8 cellular contexts compared by ENCODE assay signal in the genomic region with DNA sequence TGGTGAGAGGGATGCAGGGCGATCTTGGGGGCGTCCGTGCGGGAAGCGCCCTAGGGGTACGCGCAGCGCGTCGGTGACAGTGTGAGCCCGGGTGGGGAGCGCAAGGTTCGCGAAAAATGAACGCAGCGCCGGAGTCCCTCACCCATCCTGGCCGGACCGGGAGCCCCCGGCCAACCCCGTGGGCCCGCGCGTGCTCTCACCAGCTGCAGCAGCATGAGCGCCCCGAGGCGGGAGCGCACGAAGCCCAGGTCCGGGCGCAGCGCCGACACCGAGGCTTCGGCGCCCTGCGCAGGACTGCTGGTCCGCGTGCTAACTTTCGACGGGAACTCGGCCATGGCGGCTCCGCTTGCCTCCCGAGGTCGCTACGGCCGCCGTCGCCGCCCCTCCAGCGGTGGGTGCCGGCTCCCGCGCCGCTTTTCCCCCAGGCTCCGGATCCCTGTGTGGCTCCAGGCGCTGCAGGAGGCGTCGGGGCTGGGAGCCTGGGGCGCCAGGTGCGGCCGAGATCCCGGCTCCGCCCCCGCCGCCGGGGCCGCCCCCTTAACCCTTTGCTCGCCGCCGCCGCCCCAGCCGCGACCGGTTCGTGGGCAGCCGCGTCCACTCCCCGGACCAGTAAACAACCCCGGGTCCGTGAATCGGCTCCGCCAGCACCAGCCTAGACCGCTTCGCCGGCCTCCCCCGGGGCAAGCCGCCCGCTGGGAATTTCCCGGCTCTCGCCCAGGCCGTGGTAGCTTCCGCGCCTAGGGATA. TPM values are rescaled to one million over a fixed set of nuclear protein-coding genes. Genes with fewer than 3 reads are reported as not detected.
A peak's percentile ranks its signal among the peaks of the same experiment; 100 is the strongest.
DNase-seq lines count a peak whose midpoint lies in the region; ATAC-seq and TF ChIP-seq lines count a peak whose summit lies in the region.

A gene with protein sequence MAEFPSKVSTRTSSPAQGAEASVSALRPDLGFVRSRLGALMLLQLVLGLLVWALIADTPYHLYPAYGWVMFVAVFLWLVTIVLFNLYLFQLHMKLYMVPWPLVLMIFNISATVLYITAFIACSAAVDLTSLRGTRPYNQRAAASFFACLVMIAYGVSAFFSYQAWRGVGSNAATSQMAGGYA (minus strand): TSS at position 467 of the 746 bp plus-strand sequence. CDS start 132 bp downstream, at position 335.

- no peak within 1 kb of the TSS for H2BK15ac ChIP-seq in IMR-90 (ENCODE audit: low read depth, low read length)

- H3K4me1 ChIP-seq in IMR-90 (ENCODE audit: control insufficient read depth, insufficient read depth, low read length) = no peaks in the 10 kb centered on the region

- H3K27me3 ChIP-seq in IMR-90 (ENCODE audit: control insufficient read depth, insufficient read depth, low read length) = peaks cover 54% of the 10 kb centered on the region

- no peak within 1 kb of the TSS for H2BK5ac ChIP-seq in IMR-90 (ENCODE audit: low read depth, low read length, poor library complexity, severe bottlenecking)

- no peak within 1 kb of the TSS for H3K27ac ChIP-seq in IMR-90 (ENCODE audit: insufficient read depth, low read length)

- H3K56ac ChIP-seq in IMR-90 (ENCODE audit: extremely low read depth, insufficient read depth, low read length) = no peak within 1 kb of the TSS

- in situ Hi-C loops in IMR-90 (cut with MboI; ENCODE audit: low sequenced_read_pairs) = no loop called here

- H3K27ac Mint-ChIP-seq in activated CD4-positive, alpha-beta memory T cell treated with anti-CD3 and anti-CD28 coated beads for 36 hours = no peak within 1 kb of the TSS

- H3K4me3 Mint-ChIP-seq in activated CD4-positive, alpha-beta memory T cell treated with anti-CD3 and anti-CD28 coated beads for 36 hours = peak within 1 kb of the TSS; percentile 67

- dilution Hi-C loops in IMR-90 (cut with HindIII; ENCODE audit: low sequenced_read_pairs, unreplicated experiment) = no loop called here

- no peak within 1 kb of the TSS for H4K8ac ChIP-seq in IMR-90 (ENCODE audit: low read depth in 2 of 2, low read length in 2 of 2)

- peaks cover 3% of the 10 kb centered on the region; the same call in 1 of the 2 replicates for H4K20me1 ChIP-seq in IMR-90 (ENCODE audit: insufficient read depth, low read length)

- no peak within 1 kb of the TSS for H2BK20ac ChIP-seq in IMR-90 (ENCODE audit: low read depth, low read length)

- DNase-seq in D341Med (ENCODE audit: low spot score) (peak; percentile 89), IMR-90 (peak; percentile 8), lung microvascular endothelial cell (ENCODE audit: low read depth in 2 of 2) (peak; percentile 57 to 62)
- peak; percentile 40 for DNase-seq in activated CD4-positive, alpha-beta memory T cell treated with anti-CD3 and anti-CD28 coated beads for 36 hours
- peak; percentile 14 for DNase-seq in effector CD8-positive, alpha-beta T cell (lab: John Stamatoyannopoulos, UW)
- DNase-seq in stimulated activated naive CD4-positive, alpha-beta T cell (lab: John Stamatoyannopoulos, UW) = peak in 5 of 6 experiments; percentile 21 to 67 (median 51)

- H3K79me1 ChIP-seq in IMR-90 (ENCODE audit: low read depth in 1 of 2, low read length in 2 of 2) = no peaks in the 10 kb centered on the region

- peak within 1 kb of the TSS; percentile 46 for H3K4me3 ChIP-seq in IMR-90 (ENCODE audit: insufficient read depth, low read depth, low read length)

- no peak within 1 kb of the TSS for H3K18ac ChIP-seq in IMR-90 (ENCODE audit: low read depth, low read length)

- no TSS peak for BruUV-seq in IMR-90 (replicated peaks; lab: Mats Ljungman, UMichigan)

- H2AK5ac ChIP-seq in IMR-90 (ENCODE audit: low read depth, low read length) = no peak within 1 kb of the TSS

- no peaks in the 10 kb centered on the region for H3K36me3 Mint-ChIP-seq in activated CD4-positive, alpha-beta memory T cell treated with anti-CD3 and anti-CD28 coated beads for 36 hours

- no peaks in the 10 kb centered on the region for H3K9me3 Mint-ChIP-seq in activated CD4-positive, alpha-beta memory T cell treated with anti-CD3 and anti-CD28 coated beads for 36 hours

- peak within 1 kb of the TSS; percentile 30; the same call in 1 of the 2 replicates for H3K4me2 ChIP-seq in IMR-90 (ENCODE audit: low read depth, low read length)

- H2AK9ac ChIP-seq in IMR-90 (replicated peaks; ENCODE audit: low read depth, low read length, poor library complexity) = peak within 1 kb of the TSS; percentile 87

- H2AFZ ChIP-seq in IMR-90 (replicated peaks; ENCODE audit: low read length, poor library complexity) = peak within 1 kb of the TSS; percentile 78

- 4% methylated on average over 49 of the region's 95 CpGs; no CpG with 5 or more reads in 1 of the 2 experiments for whole genome bisulfite sequencing in IMR-90 (ENCODE audit: extremely low coverage in 2 of 2, insufficient read length in 1 of 2), 2 experiments

- POLR2A ChIA-PET in IMR-90 (lab: Charles Lee; ENCODE audit: unreplicated experiment) = no interaction called here
- POLR2A ChIA-PET in activated CD4-positive, alpha-beta memory T cell treated with anti-CD3 and anti-CD28 coated beads for 36 hours (lab: Charles Lee) = no interaction called here

- intact Hi-C loops in IMR-90 (cut with micrococcal nuclease) = no loop called here
- intact Hi-C loops in activated CD4-positive, alpha-beta memory T cell treated with anti-CD3 and anti-CD28 coated beads for 36 hours (cut with micrococcal nuclease) = no loop called here

- H2BK120ac ChIP-seq in IMR-90 (ENCODE audit: low read depth, low read length) = no peak within 1 kb of the TSS

- TF ChIP-seq CTCF in IMR-90 (conservative IDR thresholded peaks at IDR 0.05; ENCODE audit: low read depth, low read length) = no peak

- no peaks in the 10 kb centered on the region for H3K9me1 ChIP-seq in IMR-90 (ENCODE audit: insufficient read depth, low read length)

- peak; percentile 4; the same call in 1 of the 2 replicates for TF ChIP-seq RAD21 in IMR-90 (IDR thresholded peaks at IDR 0.05; ENCODE audit: low read length)

- CTCF ChIA-PET in IMR-90 (lab: Yijun Ruan, JAX) = no interaction called here
- CTCF ChIA-PET in activated CD4-positive, alpha-beta memory T cell treated with anti-CD3 and anti-CD28 coated beads for 36 hours (lab: Charles Lee) = interaction anchor here (0.7 kb wide), 1 partner anchor 40 kb away, joined by 3 read pairs; no protein-coding TSS in a partner anchor

- no peak within 1 kb of the TSS for H4K5ac ChIP-seq in IMR-90 (ENCODE audit: low read depth, low read length)

- ATAC-seq in IMR-90 (ENCODE audit: low read depth) (peak; percentile 77), GM18907 (IDR thresholded peaks at IDR 0.05; ENCODE audit: unreplicated experiment) (no peak), HG02588 (IDR thresholded peaks at IDR 0.05; ENCODE audit: unreplicated experiment) (no peak)

- H4K91ac ChIP-seq in IMR-90 (ENCODE audit: insufficient read depth, low read depth, low read length) = no peak within 1 kb of the TSS

- H3K36me3 ChIP-seq in IMR-90 (ENCODE audit: control insufficient read depth, insufficient read depth, low read length) = no peaks in the 10 kb centered on the region

- no peak for TF ChIP-seq POLR2A in IMR-90 (IDR thresholded peaks at IDR 0.05; ENCODE audit: low read depth, low read length)

- H3K9ac ChIP-seq in IMR-90 (ENCODE audit: low read depth, low read length) = no peak within 1 kb of the TSS

- no peak within 1 kb of the TSS for H3K4ac ChIP-seq in IMR-90 (ENCODE audit: low read depth, low read length)

- H3K27me3 Mint-ChIP-seq in activated CD4-positive, alpha-beta memory T cell treated with anti-CD3 and anti-CD28 coated beads for 36 hours = peaks cover 8% of the 10 kb centered on the region

- peaks cover 15% of the 10 kb centered on the region for H3K4me1 Mint-ChIP-seq in activated CD4-positive, alpha-beta memory T cell treated with anti-CD3 and anti-CD28 coated beads for 36 hours (ENCODE audit: low read depth)

- no peak within 1 kb of the TSS for H3K23ac ChIP-seq in IMR-90 (ENCODE audit: low read depth, low read length)

- no peaks in the 10 kb centered on the region for H3K9me3 ChIP-seq in IMR-90 (ENCODE audit: control insufficient read depth, insufficient read depth, low read length)

- no peak within 1 kb of the TSS for H3K14ac ChIP-seq in IMR-90 (replicated peaks; ENCODE audit: low read depth, low read length)

TF ChIP-seq in IMR-90, 13 proteins besides CTCF, POLR2A, EP300 and RAD21:
- TF ChIP-seq MAZ (IDR thresholded peaks at IDR 0.05; ENCODE audit: borderline replicate concordance, low read depth, low read length) (peak; percentile 17; the same call in 1 of the 2 replicates), SMC3 (IDR thresholded peaks at IDR 0.05; ENCODE audit: low read depth, low read length) (no peak), RCOR1 (IDR thresholded peaks at IDR 0.05; ENCODE audit: insufficient replicate concordance, low read length) (no peak), FOS (IDR thresholded peaks at IDR 0.05; ENCODE audit: low read depth, low read length) (no peak), BHLHE40 (IDR thresholded peaks at IDR 0.05; ENCODE audit: low read depth, low read length) (no peak)
- TF ChIP-seq, protein P1, sequence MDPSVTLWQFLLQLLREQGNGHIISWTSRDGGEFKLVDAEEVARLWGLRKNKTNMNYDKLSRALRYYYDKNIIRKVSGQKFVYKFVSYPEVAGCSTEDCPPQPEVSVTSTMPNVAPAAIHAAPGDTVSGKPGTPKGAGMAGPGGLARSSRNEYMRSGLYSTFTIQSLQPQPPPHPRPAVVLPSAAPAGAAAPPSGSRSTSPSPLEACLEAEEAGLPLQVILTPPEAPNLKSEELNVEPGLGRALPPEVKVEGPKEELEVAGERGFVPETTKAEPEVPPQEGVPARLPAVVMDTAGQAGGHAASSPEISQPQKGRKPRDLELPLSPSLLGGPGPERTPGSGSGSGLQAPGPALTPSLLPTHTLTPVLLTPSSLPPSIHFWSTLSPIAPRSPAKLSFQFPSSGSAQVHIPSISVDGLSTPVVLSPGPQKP (IDR thresholded peaks at IDR 0.05; ENCODE audit: borderline replicate concordance, low read depth, low read length) = no peak

RNA-seq across cellular contexts. Expression of the gene that starts here (rescaled TPM):
- total RNA-seq in IMR-90 (2012; rRNA removed) (not detected in 2 replicates), lung microvascular endothelial cell (5.2 and 6.3 TPM in 2 replicates)
- 0.05 TPM in 1 of 2 replicates, not detected in the other for polyA plus RNA-seq in IMR-90 (2012; rRNA removed)
- polyA plus RNA-seq in IMR-90 (2012; cell fraction: cytosol; rRNA removed) = 0.04 TPM in 1 of 2 replicates, not detected in the other
- not detected in 2 replicates for polyA plus RNA-seq in IMR-90 (2012; cell fraction: nucleus; rRNA removed; ENCODE audit: low replicate concordance)
- total RNA-seq in activated CD4-positive, alpha-beta memory T cell treated with anti-CD3 and anti-CD28 coated beads for 36 hours = not detected

Comparison
In these comparisons a context has a peak if more than half of its experiments do, and no peak if none do; other contexts are left out.
1. Peak in DNase-seq, ATAC-seq, H3K4me3 ChIP-seq and H3K4me2 ChIP-seq in IMR-90; RNA of the gene not detected or under 1 TPM.
2. Peak in DNase-seq in activated CD4-positive, alpha-beta memory T cell treated with anti-CD3 and anti-CD28 coated beads for 36 hours; RNA of the gene not detected or under 1 TPM.
3. DNase-seq: peak in every context shown above with its lines; median percentile 89 in D341Med; 60 in lung microvascular endothelial cell; 51 in stimulated activated naive CD4-positive, alpha-beta T cell; 40 in activated CD4-positive, alpha-beta memory T cell treated with anti-CD3 and anti-CD28 coated beads for 36 hours; 14 in effector CD8-positive, alpha-beta T cell; 8 in IMR-90.